ENCODE assay signal across 18 cellular contexts in the genomic region with DNA sequence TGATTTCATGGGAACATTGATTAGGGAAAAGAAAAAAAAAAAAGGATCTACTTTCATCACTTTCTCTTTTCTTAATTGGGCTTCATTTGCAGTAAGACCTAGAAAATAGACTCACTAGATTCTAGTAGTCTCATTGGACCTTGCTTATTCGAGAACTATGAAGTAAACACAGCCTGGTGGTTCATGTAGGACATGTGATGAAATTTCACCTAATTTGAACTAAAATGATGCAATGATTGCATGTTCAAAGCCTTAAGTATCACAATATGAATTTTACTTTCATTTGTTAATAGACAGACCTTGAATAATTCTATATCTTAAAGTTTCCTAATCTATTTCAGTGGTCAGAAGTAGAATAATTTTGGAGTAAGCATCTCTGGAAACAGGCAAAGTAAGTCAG.
"Had no signal": no experiment of that assay in that cellular context is flagged by ENCODE, and none has a peak within 500 bp of the region (broad histone marks: within the 10 kb centered on the region; RNA-seq: fewer than 3 reads in every experiment).

No MANE protein-coding gene starts in this region.

- ATAC-seq: esophagus mucosa, gastrocnemius medialis, left cardiac atrium, lower lobe of right lung, natural killer cell had no signal

- DNase-seq: effector memory CD4-positive, alpha-beta T cell; gastrocnemius medialis; glutamatergic neuron; immature natural killer cell; kidney; left cardiac atrium; left ventricle myocardium inferior; lower lobe of right lung; natural killer cell; sigmoid colon; small intestine; stimulated activated CD4-positive, alpha-beta T cell treated with anti-CD3 and anti-CD28 coated beads, Interleukin-2, amount 100 ng/mL, for 48 hours; stimulated activated naive CD4-positive, alpha-beta T cell treated with Interleukin-2 at 50 U/mL for 16 hours; trophoblast cell had no signal

- H3K9me3 Mint-ChIP-seq: mesothelial cell of epicardium, neural crest cell had no signal

- H3K27me3 Mint-ChIP-seq: memory B cell had no signal

- H3K4me1 Mint-ChIP-seq: immature natural killer cell, memory B cell, natural killer cell, neural crest cell had no signal

- H3K27ac Mint-ChIP-seq: immature natural killer cell, memory B cell, mesothelial cell of epicardium, natural killer cell had no signal

- H3K36me3 Mint-ChIP-seq: immature natural killer cell, memory B cell, mesothelial cell of epicardium, natural killer cell had no signal

- H3K4me3 Mint-ChIP-seq: immature natural killer cell, memory B cell, mesothelial cell of epicardium, natural killer cell, neural crest cell had no signal
